ENCODE assay signal across 25 cellular contexts in the genomic region with DNA sequence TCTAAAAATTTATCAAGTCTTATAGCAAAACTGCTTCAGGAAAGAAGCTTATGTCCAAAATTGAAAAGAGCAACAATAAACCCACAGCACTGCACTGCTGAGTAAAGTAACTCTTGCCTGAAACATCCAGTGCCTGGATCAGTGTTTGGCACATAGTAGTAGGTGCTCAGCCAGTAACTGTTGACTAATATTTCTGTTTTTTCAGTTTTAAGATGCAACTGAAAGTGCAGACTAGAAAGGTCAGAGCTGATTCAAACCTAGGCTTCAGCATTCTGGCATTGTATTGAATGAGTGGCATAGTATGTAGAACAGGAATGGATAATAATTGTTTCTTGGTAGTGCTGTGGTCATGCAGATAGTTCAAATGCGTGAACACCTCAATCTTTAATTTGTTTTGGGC.
DNase-seq lines count a peak whose midpoint lies in the region; ATAC-seq and TF ChIP-seq lines count a peak whose summit lies in the region.
"Had no signal": no experiment of that assay in that cellular context is flagged by ENCODE, and none has a peak within 500 bp of the region (broad histone marks: within the 10 kb centered on the region; RNA-seq: fewer than 3 reads in every experiment).

No MANE protein-coding gene starts in this region.

- no peaks in the 10 kb centered on the region for H3K36me3 ChIP-seq in upper lobe of right lung
- H3K36me3 ChIP-seq in gastrocnemius medialis = no peaks in the 10 kb centered on the region
- H3K36me3 ChIP-seq: brain microvascular endothelial cell, ovary had no signal

- ATAC-seq in activated CD4-positive, CD25-positive, alpha-beta regulatory T cell treated with anti-CD3 and anti-CD28 coated beads, Interleukin-2, amount 50 U/mL, for 24 hours = peak; percentile 97 to 99
- ATAC-seq in activated T-helper 17 cell treated with anti-CD3 and anti-CD28 coated beads, Interleukin-2, amount 50 U/mL, for 72 hours (replicated peaks) = peak; percentile 99
- no peak for ATAC-seq in upper lobe of right lung
- no peak for ATAC-seq in gastrocnemius medialis
- ATAC-seq: K562, left colon had no signal

- no peak overlapping the region for H3K27ac ChIP-seq in upper lobe of right lung
- no peak overlapping the region for H3K27ac ChIP-seq in gastrocnemius medialis
- H3K27ac ChIP-seq: 22Rv1, brain microvascular endothelial cell, C4-2B, dorsolateral prefrontal cortex, ovary had no signal

- intact Hi-C loops in upper lobe of right lung (cut with DNase I) (no loop called here), gastrocnemius medialis (cut with DNase I; ENCODE audit: low total_unique reads) (no loop called here)

- peak overlapping the region; percentile 22 for H3K27ac Mint-ChIP-seq in activated naive CD8-positive, alpha-beta T cell
- H3K27ac Mint-ChIP-seq in activated naive CD8-positive, alpha-beta T cell treated with anti-CD3 and anti-CD28 coated beads for 36 hours = no peak overlapping the region
- H3K27ac Mint-ChIP-seq in activated T-helper 17 cell treated with anti-CD3 and anti-CD28 coated beads, Interleukin-2, amount 50 U/mL, for 72 hours = peak overlapping the region; percentile 84
- H3K27ac Mint-ChIP-seq: nephron progenitor cell had no signal

- H3K27me3 ChIP-seq in upper lobe of right lung (no peaks in the 10 kb centered on the region), gastrocnemius medialis (no peaks in the 10 kb centered on the region)
- H3K27me3 ChIP-seq: brain microvascular endothelial cell, dorsolateral prefrontal cortex, ovary had no signal

- TF ChIP-seq CTCF in upper lobe of right lung (IDR thresholded peaks at IDR 0.05) (no peak), gastrocnemius medialis (IDR thresholded peaks at IDR 0.05 in 4 of 5, conservative IDR thresholded peaks at IDR 0.05 in 1 of 5) (no peak)

- no peaks in the 10 kb centered on the region for H3K36me3 Mint-ChIP-seq in activated naive CD8-positive, alpha-beta T cell
- H3K36me3 Mint-ChIP-seq in activated naive CD8-positive, alpha-beta T cell treated with anti-CD3 and anti-CD28 coated beads for 36 hours = no peaks in the 10 kb centered on the region
- no peaks in the 10 kb centered on the region for H3K36me3 Mint-ChIP-seq in activated T-helper 17 cell treated with anti-CD3 and anti-CD28 coated beads, Interleukin-2, amount 50 U/mL, for 72 hours (ENCODE audit: low read depth)

- DNase-seq in activated CD4-positive, CD25-positive, alpha-beta regulatory T cell (lab: John Stamatoyannopoulos, UW) = no peak
- DNase-seq in activated naive CD8-positive, alpha-beta T cell treated with anti-CD3 and anti-CD28 coated beads for 36 hours = no peak
- DNase-seq in upper lobe of right lung (no peak), gastrocnemius medialis (no peak), G401 (ENCODE audit: low spot score) (no peak)
- DNase-seq: activated effector memory CD4-positive, alpha-beta T cell treated with anti-CD3 and anti-CD28 coated beads, Interleukin-2, amount 50 U/mL, for 16 hours; brain microvascular endothelial cell; DMS79 treated with DMSO at 0.1 percent for 48 hours; dorsolateral prefrontal cortex; hippocampal formation; left colon; NCI-H1417 treated with DMSO at 0.1 percent for 48 hours; NCI-H2081; NCI-H226; NCI-H774; nephron progenitor cell; ovary; stimulated activated CD4-positive, alpha-beta T cell treated with anti-CD3 and anti-CD28 coated beads, Interleukin-2, amount 100 ng/mL, for 24 hours had no signal

- H3K9me3 ChIP-seq in upper lobe of right lung = no peaks in the 10 kb centered on the region
- H3K9me3 ChIP-seq in gastrocnemius medialis = no peaks in the 10 kb centered on the region
- H3K9me3 ChIP-seq: ovary had no signal

- H3K4me3 ChIP-seq in upper lobe of right lung (no peak overlapping the region), gastrocnemius medialis (no peak overlapping the region)
- H3K4me3 ChIP-seq: dorsolateral prefrontal cortex, K562, ovary, smooth muscle cell had no signal

- no peaks in the 10 kb centered on the region for H3K4me1 ChIP-seq in upper lobe of right lung
- peaks cover 18 to 23% of the 10 kb centered on the region in 2 donors for H3K4me1 ChIP-seq in gastrocnemius medialis

- no peaks in the 10 kb centered on the region for H3K27me3 Mint-ChIP-seq in activated naive CD8-positive, alpha-beta T cell
- H3K27me3 Mint-ChIP-seq in activated naive CD8-positive, alpha-beta T cell treated with anti-CD3 and anti-CD28 coated beads for 36 hours = no peaks in the 10 kb centered on the region
- no peaks in the 10 kb centered on the region for H3K27me3 Mint-ChIP-seq in activated T-helper 17 cell treated with anti-CD3 and anti-CD28 coated beads, Interleukin-2, amount 50 U/mL, for 72 hours

- H3K4me1 Mint-ChIP-seq in activated naive CD8-positive, alpha-beta T cell (ENCODE audit: low read depth) = peaks cover 33% of the 10 kb centered on the region
- H3K4me1 Mint-ChIP-seq in activated naive CD8-positive, alpha-beta T cell treated with anti-CD3 and anti-CD28 coated beads for 36 hours = peaks cover 18% of the 10 kb centered on the region
- peaks cover 11% of the 10 kb centered on the region for H3K4me1 Mint-ChIP-seq in activated T-helper 17 cell treated with anti-CD3 and anti-CD28 coated beads, Interleukin-2, amount 50 U/mL, for 72 hours
- H3K4me1 Mint-ChIP-seq: nephron progenitor cell had no signal

- in situ Hi-C loops in gastrocnemius medialis (cut with MboI; ENCODE audit: low sequenced_read_pairs in 4 of 4) = no loop called here
- in situ Hi-C loops in G401 (cut with HindIII; ENCODE audit: low sequenced_read_pairs) = no loop called here

- H3K9me3 Mint-ChIP-seq in activated naive CD8-positive, alpha-beta T cell (ENCODE audit: low read depth) = no peaks in the 10 kb centered on the region
- no peaks in the 10 kb centered on the region for H3K9me3 Mint-ChIP-seq in activated naive CD8-positive, alpha-beta T cell treated with anti-CD3 and anti-CD28 coated beads for 36 hours
- H3K9me3 Mint-ChIP-seq in activated T-helper 17 cell treated with anti-CD3 and anti-CD28 coated beads, Interleukin-2, amount 50 U/mL, for 72 hours = no peaks in the 10 kb centered on the region
- H3K9me3 Mint-ChIP-seq: nephron progenitor cell had no signal

- no peak for TF ChIP-seq POLR2A in gastrocnemius medialis (IDR thresholded peaks at IDR 0.05)

- no peak overlapping the region for H3K4me3 Mint-ChIP-seq in activated naive CD8-positive, alpha-beta T cell
- H3K4me3 Mint-ChIP-seq in activated naive CD8-positive, alpha-beta T cell treated with anti-CD3 and anti-CD28 coated beads for 36 hours = no peak overlapping the region
- peak overlapping the region; percentile 12 for H3K4me3 Mint-ChIP-seq in activated T-helper 17 cell treated with anti-CD3 and anti-CD28 coated beads, Interleukin-2, amount 50 U/mL, for 72 hours
- H3K4me3 Mint-ChIP-seq: nephron progenitor cell had no signal

Comparison
In these comparisons a context has a peak if more than half of its experiments do, and no peak if none do; other contexts are left out.
1. ATAC-seq: peak in activated CD4-positive, CD25-positive, alpha-beta regulatory T cell treated with anti-CD3 and anti-CD28 coated beads, Interleukin-2, amount 50 U/mL, for 24 hours (2 of 2) and activated T-helper 17 cell treated with anti-CD3 and anti-CD28 coated beads, Interleukin-2, amount 50 U/mL, for 72 hours (single experiment); none in upper lobe of right lung (single experiment) and gastrocnemius medialis (0 of 2).